Comparison of ENCODE assay signal across 8 cellular contexts in the genomic region with DNA sequence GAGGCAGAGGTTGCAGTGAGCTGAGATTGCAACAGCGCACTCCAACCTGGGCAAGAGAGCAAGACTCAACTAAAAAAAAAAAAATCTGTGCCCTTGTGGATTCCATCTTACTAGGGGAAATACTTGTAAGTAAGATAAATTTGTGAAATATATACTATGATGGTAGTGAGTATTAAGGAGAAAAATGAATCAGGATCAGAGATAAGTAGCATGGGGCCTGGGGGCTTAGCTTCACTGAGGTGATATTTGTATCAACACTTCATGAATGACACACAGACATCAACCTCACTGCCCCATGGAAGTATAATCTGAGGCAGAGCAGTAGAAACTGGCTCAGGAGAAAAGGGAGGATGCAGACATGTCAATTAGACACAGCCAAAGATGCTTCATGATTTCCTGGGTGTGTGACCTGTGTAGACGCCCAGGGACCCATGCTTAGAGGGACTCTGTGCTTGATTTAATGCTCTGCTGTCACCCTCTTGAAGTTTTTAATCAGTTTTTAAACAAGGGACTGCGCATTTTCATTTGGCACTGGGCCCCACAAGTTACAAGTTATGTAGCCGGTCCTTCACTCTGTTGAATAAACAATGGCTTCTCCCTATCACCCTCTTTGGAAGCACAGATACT. TPM values are rescaled to one million over a fixed set of nuclear protein-coding genes. Genes with fewer than 3 reads are reported as not detected.
DNase-seq lines count a peak whose midpoint lies in the region; ATAC-seq lines count a peak whose summit lies in the region.

No MANE protein-coding gene starts in this region.

- H2AFZ ChIP-seq in GM23248, result peak overlapping the region; percentile 83

- no peaks in the 10 kb centered on the region for H3K9me3 Mint-ChIP-seq in activated T-helper 1 cell treated with anti-CD3 and anti-CD28 coated beads, Interleukin-12 subunit alpha, Interleukin-12 subunit beta, Interleukin-2, Interleukin-4 antibody, amounts not matched to agents 30 ng/mL and 10 ng/mL and 1 ng/mL, durations not matched to agents 14 hours and 24 hours and 36 hours

- DNase-seq in GM23248 (peak; percentile 3), GOT3 (lab: John Stamatoyannopoulos, UW) (no peak), NCI-H1930 (lab: John Stamatoyannopoulos, UW) (no peak), NK-92 (lab: John Stamatoyannopoulos, UW; ENCODE audit: unreplicated experiment) (no peak)
- DNase-seq in activated T-helper 1 cell treated with anti-CD3 and anti-CD28 coated beads, Interleukin-12 subunit alpha, Interleukin-12 subunit beta, Interleukin-2, Interleukin-4 antibody, amounts not matched to agents 30 ng/mL and 10 ng/mL and 1 ng/mL, durations not matched to agents 14 hours and 24 hours and 36 hours (ENCODE audit: low spot score), result peak; percentile 19

- in situ Hi-C loops in GM23248 (cut with MboI), result no loop called here

- H3K4me2 ChIP-seq in BLaER1 treated with 17β-estradiol and CSF1 and Interleukin-3, amounts not matched to agents 10 nM and 100 nM, result peak overlapping the region; percentile 68 to 95 (median 87)
- H3K4me2 ChIP-seq in GM23248 (ENCODE audit: unreplicated experiment), result peak overlapping the region; percentile 75

- WGBS in GM23248 (ENCODE audit: low coverage in 1 of 2, low lambda C conversion rate in 2 of 2, missing lambda C conversion rate in 2 of 2), 2 experiments, result 68 to 72% methylated on average over 4 of the region's 4 CpGs

- peak overlapping the region; percentile 59 to 82 (median 78) for H3K9ac ChIP-seq in BLaER1 treated with 17β-estradiol and CSF1 and Interleukin-3, amounts not matched to agents 10 nM and 100 nM
- H3K9ac ChIP-seq in GM23248, result peak overlapping the region; percentile 72
- H3K9ac ChIP-seq in mucosa of rectum (ENCODE audit: low read depth in 1 of 2, low read length in 2 of 2), result peak overlapping the region; percentile 57 to 68

- H3K79me2 ChIP-seq in GM23248 (ENCODE audit: insufficient read depth), result no peaks in the 10 kb centered on the region

- H3F3A ChIP-seq in GM23248 (ENCODE audit: insufficient read depth), result peaks cover 17% of the 10 kb centered on the region; the same call in 1 of the 2 replicates

- H3K4me3 ChIP-seq in BLaER1 treated with 17β-estradiol and CSF1 and Interleukin-3, amounts not matched to agents 10 nM and 100 nM, result peak overlapping the region in 9 of 10 experiments; percentile 25 to 56 (median 38); a peak in 12 of 20 replicates
- peak overlapping the region; percentile 69 for H3K4me3 ChIP-seq in GM23248
- peak overlapping the region; percentile 59 to 81 for H3K4me3 ChIP-seq in mucosa of rectum (ENCODE audit: low read length in 2 of 2)

- intact Hi-C loops in activated T-helper 1 cell treated with anti-CD3 and anti-CD28 coated beads, Interleukin-12 subunit alpha, Interleukin-12 subunit beta, Interleukin-2, Interleukin-4 antibody, amounts not matched to agents 30 ng/mL and 10 ng/mL and 1 ng/mL, durations not matched to agents 14 hours and 24 hours and 36 hours (cut with micrococcal nuclease), result loop anchor here (1.0 to 2.0 kb wide), 6 partner anchors 9 to 264 kb away; a partner anchor contains a TSS

- no peaks in the 10 kb centered on the region for H3K27me3 ChIP-seq in BLaER1 treated with 17β-estradiol and CSF1 and Interleukin-3, amounts not matched to agents 10 nM and 100 nM
- H3K27me3 ChIP-seq in GM23248 (replicated peaks; ENCODE audit: insufficient read depth) (no peaks in the 10 kb centered on the region), mucosa of rectum (ENCODE audit: control insufficient read depth in 2 of 2, insufficient read depth in 2 of 2, low read length in 2 of 2) (no peaks in the 10 kb centered on the region)

- peaks cover 36 to 97% (median 69%) of the 10 kb centered on the region in 10 experiments for H3K4me1 ChIP-seq in BLaER1 treated with 17β-estradiol and CSF1 and Interleukin-3, amounts not matched to agents 10 nM and 100 nM
- H3K4me1 ChIP-seq in GM23248 (ENCODE audit: insufficient read depth) (peaks cover 18% of the 10 kb centered on the region), mucosa of rectum (ENCODE audit: control insufficient read depth in 2 of 2, insufficient read depth in 2 of 2, low read length in 2 of 2) (peaks cover 22 to 29% of the 10 kb centered on the region in 2 donors)

- no peaks in the 10 kb centered on the region for H3K9me2 ChIP-seq in GM23248 (ENCODE audit: insufficient read depth)

- peak overlapping the region; percentile 63 for H3K4me3 Mint-ChIP-seq in activated T-helper 1 cell treated with anti-CD3 and anti-CD28 coated beads, Interleukin-12 subunit alpha, Interleukin-12 subunit beta, Interleukin-2, Interleukin-4 antibody, amounts not matched to agents 30 ng/mL and 10 ng/mL and 1 ng/mL, durations not matched to agents 14 hours and 24 hours and 36 hours

- H3K9me3 ChIP-seq in BLaER1 treated with 17β-estradiol and CSF1 and Interleukin-3, amounts not matched to agents 10 nM and 100 nM (replicated peaks in 1 of 11), result peaks cover 0 to 12% (median 0%) of the 10 kb centered on the region in 11 experiments; a peak in 7 of 22 replicates
- no peaks in the 10 kb centered on the region for H3K9me3 ChIP-seq in GM23248 (ENCODE audit: low read depth)
- no peaks in the 10 kb centered on the region for H3K9me3 ChIP-seq in mucosa of rectum (ENCODE audit: control insufficient read depth in 2 of 2, low read length in 2 of 2)

- no peaks in the 10 kb centered on the region for H4K20me1 ChIP-seq in BLaER1 treated with 17β-estradiol and CSF1 and Interleukin-3, amounts not matched to agents 10 nM and 100 nM
- no peaks in the 10 kb centered on the region for H4K20me1 ChIP-seq in GM23248 (ENCODE audit: insufficient read depth)

- H3K36me3 ChIP-seq in BLaER1 treated with 17β-estradiol and CSF1 and Interleukin-3, amounts not matched to agents 10 nM and 100 nM, result no peaks in the 10 kb centered on the region
- H3K36me3 ChIP-seq in GM23248 (ENCODE audit: low read depth) (no peaks in the 10 kb centered on the region), mucosa of rectum (ENCODE audit: control insufficient read depth in 2 of 2, insufficient read depth in 2 of 2, low read length in 2 of 2) (no peaks in the 10 kb centered on the region)

- H3K27ac Mint-ChIP-seq in activated T-helper 1 cell treated with anti-CD3 and anti-CD28 coated beads, Interleukin-12 subunit alpha, Interleukin-12 subunit beta, Interleukin-2, Interleukin-4 antibody, amounts not matched to agents 30 ng/mL and 10 ng/mL and 1 ng/mL, durations not matched to agents 14 hours and 24 hours and 36 hours, result peak overlapping the region; percentile 89

- no peak for ATAC-seq in GM21367 (IDR thresholded peaks at IDR 0.05; ENCODE audit: unreplicated experiment)

- H3K27ac ChIP-seq in BLaER1 treated with 17β-estradiol and CSF1 and Interleukin-3, amounts not matched to agents 10 nM and 100 nM, result peak overlapping the region; percentile 63 to 98 (median 92)
- H3K27ac ChIP-seq in GM23248, result peak overlapping the region; percentile 58
- peak overlapping the region; percentile 78 to 81 for H3K27ac ChIP-seq in mucosa of rectum (ENCODE audit: low read depth in 2 of 2, low read length in 2 of 2)

- H3K36me3 Mint-ChIP-seq in activated T-helper 1 cell treated with anti-CD3 and anti-CD28 coated beads, Interleukin-12 subunit alpha, Interleukin-12 subunit beta, Interleukin-2, Interleukin-4 antibody, amounts not matched to agents 30 ng/mL and 10 ng/mL and 1 ng/mL, durations not matched to agents 14 hours and 24 hours and 36 hours (ENCODE audit: low read depth), result peaks cover 2% of the 10 kb centered on the region

- H3K4me1 Mint-ChIP-seq in activated T-helper 1 cell treated with anti-CD3 and anti-CD28 coated beads, Interleukin-12 subunit alpha, Interleukin-12 subunit beta, Interleukin-2, Interleukin-4 antibody, amounts not matched to agents 30 ng/mL and 10 ng/mL and 1 ng/mL, durations not matched to agents 14 hours and 24 hours and 36 hours (ENCODE audit: low read depth), result peaks cover 62% of the 10 kb centered on the region

- no peaks in the 10 kb centered on the region for H3K27me3 Mint-ChIP-seq in activated T-helper 1 cell treated with anti-CD3 and anti-CD28 coated beads, Interleukin-12 subunit alpha, Interleukin-12 subunit beta, Interleukin-2, Interleukin-4 antibody, amounts not matched to agents 30 ng/mL and 10 ng/mL and 1 ng/mL, durations not matched to agents 14 hours and 24 hours and 36 hours (ENCODE audit: insufficient read depth)

RNA-seq across cellular contexts. Expression of a gene that starts 35.0 kb away (rescaled TPM):
- total RNA-seq in GM23248 (2014; rRNA removed; shearing (Covaris generic)), result 171 and 174 TPM in 2 replicates
- 233 and 249 TPM in 2 replicates for polyA plus RNA-seq in GM23248 (2016; fragmentation: Nextera tagmentation; extraction: Ambion mirVana)
- total RNA-seq in activated T-helper 1 cell treated with anti-CD3 and anti-CD28 coated beads, Interleukin-12 subunit alpha, Interleukin-12 subunit beta, Interleukin-2, Interleukin-4 antibody, amounts not matched to agents 30 ng/mL and 10 ng/mL and 1 ng/mL, durations not matched to agents 14 hours and 24 hours and 36 hours, result 80.3 and 82.1 TPM in 2 replicates

RNA-seq across cellular contexts. Expression of a gene that starts 41.9 kb away (rescaled TPM):
- total RNA-seq in GM23248 (2014; rRNA removed; shearing (Covaris generic)), result 116 and 117 TPM in 2 replicates
- 84.8 and 88.1 TPM in 2 replicates for polyA plus RNA-seq in GM23248 (2016; fragmentation: Nextera tagmentation; extraction: Ambion mirVana)
- 512 and 519 TPM in 2 replicates for total RNA-seq in activated T-helper 1 cell treated with anti-CD3 and anti-CD28 coated beads, Interleukin-12 subunit alpha, Interleukin-12 subunit beta, Interleukin-2, Interleukin-4 antibody, amounts not matched to agents 30 ng/mL and 10 ng/mL and 1 ng/mL, durations not matched to agents 14 hours and 24 hours and 36 hours

RNA-seq across cellular contexts. Expression of a gene that starts 48.9 kb away (rescaled TPM):
- 31.6 and 37.1 TPM in 2 replicates for total RNA-seq in GM23248 (2014; rRNA removed; shearing (Covaris generic))
- polyA plus RNA-seq in GM23248 (2016; fragmentation: Nextera tagmentation; extraction: Ambion mirVana), result 29.4 and 32.1 TPM in 2 replicates
- total RNA-seq in activated T-helper 1 cell treated with anti-CD3 and anti-CD28 coated beads, Interleukin-12 subunit alpha, Interleukin-12 subunit beta, Interleukin-2, Interleukin-4 antibody, amounts not matched to agents 30 ng/mL and 10 ng/mL and 1 ng/mL, durations not matched to agents 14 hours and 24 hours and 36 hours, result 39.8 and 42.5 TPM in 2 replicates

Comparison
In these comparisons a context has a peak if more than half of its experiments do, and no peak if none do; other contexts are left out.
1. DNase-seq: peak in GM23248 (single experiment) and activated T-helper 1 cell treated with anti-CD3 and anti-CD28 coated beads, Interleukin-12 subunit alpha, Interleukin-12 subunit beta, Interleukin-2, Interleukin-4 antibody, amounts not matched to agents 30 ng/mL and 10 ng/mL and 1 ng/mL, durations not matched to agents 14 hours and 24 hours and 36 hours (single experiment); none in GOT3 (single experiment), NCI-H1930 (0 of 2) and NK-92 (single experiment).
2. Peak in every context shown above with its lines, with median percentiles within 50 percentile points of each other: H3K27ac ChIP-seq, H3K4me3 ChIP-seq and H3K9ac ChIP-seq.